In genomic region chr2:47407976-47408375, GRCh38 we compare ENCODE assay signal across 3 cellular contexts. TPM values are rescaled to one million over a fixed set of nuclear protein-coding genes. Genes with fewer than 3 reads are reported as not detected.
"Had no signal": no experiment of that assay in that cellular context is flagged by ENCODE, and none has a peak within 500 bp of the region (broad histone marks: within the 10 kb centered on the region; RNA-seq: fewer than 3 reads in every experiment).

No MANE protein-coding gene starts in this region.

RNA-seq across cellular contexts. Expression of gene EPCAM, which starts 38.9 kb away (rescaled TPM):
- total RNA-seq: left ventricle myocardium superior; naive thymus-derived CD4-positive, alpha-beta T cell; pulmonary artery endothelial cell had no signal
- polyA plus RNA-seq: naive thymus-derived CD4-positive, alpha-beta T cell had no signal
